In the genomic region with DNA sequence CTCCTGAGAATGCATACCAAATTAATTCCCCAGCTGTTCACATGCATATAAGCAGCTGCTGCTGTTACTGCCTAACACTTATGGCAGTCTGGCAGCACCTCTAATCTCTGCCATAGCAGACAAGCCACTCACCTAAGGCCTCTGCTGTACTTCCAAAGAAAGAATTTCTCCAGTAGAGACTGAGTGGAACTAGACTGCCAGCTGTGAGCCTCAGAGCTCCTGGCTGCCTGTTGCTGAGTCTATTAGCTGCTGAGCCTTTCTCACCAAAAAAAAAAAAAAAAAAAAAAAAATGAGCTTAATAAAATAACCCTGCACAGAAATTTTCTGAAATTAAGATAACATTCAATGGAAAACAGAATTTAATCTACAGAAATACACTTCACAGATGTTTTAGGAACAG, we compare ENCODE assay signal across 2 cellular contexts. TPM values are rescaled to one million over a fixed set of nuclear protein-coding genes. Genes with fewer than 3 reads are reported as not detected.
"Had no signal": no experiment of that assay in that cellular context is flagged by ENCODE, and none has a peak within 500 bp of the region (broad histone marks: within the 10 kb centered on the region; RNA-seq: fewer than 3 reads in every experiment).

No MANE protein-coding gene starts in this region.

RNA-seq across cellular contexts. Expression of a gene that starts 33.0 kb away (rescaled TPM):
- total RNA-seq: H1 had no signal
- polyA plus RNA-seq: GM23338 had no signal
